In genomic region chr10:44993226-44993921, GRCh38 we compare ENCODE assay signal across 15 cellular contexts. TPM values are rescaled to one million over a fixed set of nuclear protein-coding genes. Genes with fewer than 3 reads are reported as not detected.
DNase-seq lines count a peak whose midpoint lies in the region; ATAC-seq and TF ChIP-seq lines count a peak whose summit lies in the region.
"Had no signal": no experiment of that assay in that cellular context is flagged by ENCODE, and none has a peak within 500 bp of the region (broad histone marks: within the 10 kb centered on the region; RNA-seq: fewer than 3 reads in every experiment).

No MANE protein-coding gene starts in this region.

- H3K4me3 ChIP-seq in GM23248 (no peak overlapping the region), adipocyte (ENCODE audit: low read length) (no peak overlapping the region), lower leg skin (ENCODE audit: low read depth, poor library complexity, severe bottlenecking) (no peak overlapping the region)

- H3K4me1 Mint-ChIP-seq in stimulated activated effector memory CD8-positive, alpha-beta T cell treated with anti-CD3 and anti-CD28 coated beads, Interleukin-12 subunit alpha, Interleukin-12 subunit beta, amount 100 ng/mL, for 72 hours: peaks cover 17% of the 10 kb centered on the region

- H3K79me2 ChIP-seq in GM23248 (ENCODE audit: insufficient read depth): no peaks in the 10 kb centered on the region

- H3K4me1 ChIP-seq in GM23248 (ENCODE audit: insufficient read depth): peaks cover 25% of the 10 kb centered on the region
- peaks cover 72% of the 10 kb centered on the region for H3K4me1 ChIP-seq in adipocyte (ENCODE audit: control insufficient read depth, insufficient read depth, low read length)

- H3K4me2 ChIP-seq in GM23248 (ENCODE audit: unreplicated experiment): peak overlapping the region; percentile 1

- in situ Hi-C loops in GM23248 (cut with MboI): loop anchor here (25.0 kb wide), 1 partner anchor 1331 kb away; no protein-coding TSS in a partner anchor

- H3K9ac ChIP-seq in GM23248 (no peak overlapping the region), adipocyte (ENCODE audit: low read length) (peak overlapping the region; percentile 76)

- H3K9me3 ChIP-seq in GM23248 (ENCODE audit: low read depth): no peaks in the 10 kb centered on the region
- no peaks in the 10 kb centered on the region for H3K9me3 ChIP-seq in adipocyte (ENCODE audit: control insufficient read depth, low read length)

- H2AFZ ChIP-seq in GM23248: no peak overlapping the region

- no peak for TF ChIP-seq POLR2A in lower leg skin (IDR thresholded peaks at IDR 0.05)

- H3K36me3 Mint-ChIP-seq in stimulated activated effector memory CD8-positive, alpha-beta T cell treated with anti-CD3 and anti-CD28 coated beads, Interleukin-12 subunit alpha, Interleukin-12 subunit beta, amount 100 ng/mL, for 72 hours: no peaks in the 10 kb centered on the region
- H3K36me3 Mint-ChIP-seq: activated naive CD4-positive, alpha-beta T cell treated with anti-CD3 and anti-CD28 coated beads, Interleukin-2, amount 10 ng/mL, durations not matched to agents 7 days and 5 days; CD8-positive, alpha-beta T cell had no signal

- DNase-seq in GM23248 (no peak), adipocyte (ENCODE audit: low read depth) (no peak), lower leg skin (ENCODE audit: low spot score in 2 of 2) (peak; percentile 13 to 83)
- DNase-seq in stimulated activated effector memory CD8-positive, alpha-beta T cell treated with anti-CD3 and anti-CD28 coated beads, Interleukin-12 subunit alpha, Interleukin-12 subunit beta, amount 100 ng/mL, for 72 hours (ENCODE audit: low spot score in 2 of 2): peak in 1 of 2 donors; percentile 23
- DNase-seq in stimulated activated CD4-positive, alpha-beta T cell treated with anti-CD3 and anti-CD28 coated beads, Interleukin-4, amount 100 ng/mL, for 24 hours: no peak
- DNase-seq: activated naive CD4-positive, alpha-beta T cell treated with anti-CD3 and anti-CD28 coated beads, Interleukin-2, amount 10 ng/mL, durations not matched to agents 7 days and 5 days; CD8-positive, alpha-beta T cell; cortex of kidney; Kasumi-1; NCI-H2029 treated with DMSO at 0.1 percent for 48 hours; stimulated activated naive CD8-positive, alpha-beta T cell treated with anti-CD3 and anti-CD28 coated beads, Interleukin-15, Interleukin-2, amounts not matched to agents 100 U/mL and 50 U/mL, for 24 hours had no signal

- H3K36me3 ChIP-seq in GM23248 (ENCODE audit: low read depth) (no peaks in the 10 kb centered on the region), adipocyte (ENCODE audit: control insufficient read depth, insufficient read depth, low read length, severe bottlenecking) (peaks cover 53% of the 10 kb centered on the region)

- H3K27me3 ChIP-seq in GM23248 (replicated peaks; ENCODE audit: insufficient read depth): no peaks in the 10 kb centered on the region
- H3K27me3 ChIP-seq in adipocyte (replicated peaks; ENCODE audit: control insufficient read depth, insufficient read depth, low read length): no peaks in the 10 kb centered on the region

- H4K20me1 ChIP-seq in GM23248 (ENCODE audit: insufficient read depth): no peaks in the 10 kb centered on the region

- peak overlapping the region; percentile 75 for H3K27ac Mint-ChIP-seq in stimulated activated effector memory CD8-positive, alpha-beta T cell treated with anti-CD3 and anti-CD28 coated beads, Interleukin-12 subunit alpha, Interleukin-12 subunit beta, amount 100 ng/mL, for 72 hours
- H3K27ac Mint-ChIP-seq: activated naive CD4-positive, alpha-beta T cell treated with anti-CD3 and anti-CD28 coated beads, Interleukin-2, amount 10 ng/mL, durations not matched to agents 7 days and 5 days; CD8-positive, alpha-beta T cell; T-helper 1 cell treated with Interleukin-12 subunit alpha and Interleukin-12 subunit beta and Interleukin-4 antibody, amounts not matched to agents 30 μg/mL and 1 μg/mL, for 36 hours had no signal

- H3K9me2 ChIP-seq in GM23248 (ENCODE audit: insufficient read depth): no peaks in the 10 kb centered on the region

- H3K27ac ChIP-seq in GM23248: no peak overlapping the region

- TF ChIP-seq CTCF in lower leg skin (IDR thresholded peaks at IDR 0.05): no peak

- 94% methylated on average over 14 of the region's 14 CpGs for WGBS in GM23248 (ENCODE audit: low coverage in 1 of 2, low lambda C conversion rate in 2 of 2, missing lambda C conversion rate in 2 of 2), 2 experiments
- 96% methylated on average over 8 to 11 of the region's 14 CpGs for WGBS in lower leg skin, 2 donors

- ATAC-seq in stimulated activated effector memory CD8-positive, alpha-beta T cell treated with anti-CD3 and anti-CD28 coated beads, Interleukin-12 subunit alpha, Interleukin-12 subunit beta, amount 100 ng/mL, for 72 hours: peak; percentile 22
- ATAC-seq in HG03521 (IDR thresholded peaks at IDR 0.05; ENCODE audit: unreplicated experiment) (no peak), HG03025 (IDR thresholded peaks at IDR 0.05; ENCODE audit: low FRiP score, unreplicated experiment) (no peak), GM18502 (IDR thresholded peaks at IDR 0.05; ENCODE audit: poor library complexity, unreplicated experiment) (no peak)
- ATAC-seq: CD8-positive, alpha-beta T cell; stimulated activated naive CD8-positive, alpha-beta T cell treated with anti-CD3 and anti-CD28 coated beads, Interleukin-15, Interleukin-2, amounts not matched to agents 100 U/mL and 50 U/mL, for 24 hours had no signal

- peaks cover 10% of the 10 kb centered on the region for H3F3A ChIP-seq in GM23248 (ENCODE audit: insufficient read depth)

- no peak overlapping the region for H3K4me3 Mint-ChIP-seq in stimulated activated effector memory CD8-positive, alpha-beta T cell treated with anti-CD3 and anti-CD28 coated beads, Interleukin-12 subunit alpha, Interleukin-12 subunit beta, amount 100 ng/mL, for 72 hours
- H3K4me3 Mint-ChIP-seq: activated naive CD4-positive, alpha-beta T cell treated with anti-CD3 and anti-CD28 coated beads, Interleukin-2, amount 10 ng/mL, durations not matched to agents 7 days and 5 days; CD8-positive, alpha-beta T cell; T-helper 1 cell treated with Interleukin-12 subunit alpha and Interleukin-12 subunit beta and Interleukin-4 antibody, amounts not matched to agents 30 μg/mL and 1 μg/mL, for 36 hours had no signal

- intact Hi-C loops in lower leg skin (cut with DNase I; ENCODE audit: low total_unique reads): no loop called here

- no peaks in the 10 kb centered on the region for H3K9me3 Mint-ChIP-seq in stimulated activated effector memory CD8-positive, alpha-beta T cell treated with anti-CD3 and anti-CD28 coated beads, Interleukin-12 subunit alpha, Interleukin-12 subunit beta, amount 100 ng/mL, for 72 hours
- H3K9me3 Mint-ChIP-seq: activated naive CD4-positive, alpha-beta T cell treated with anti-CD3 and anti-CD28 coated beads, Interleukin-2, amount 10 ng/mL, durations not matched to agents 7 days and 5 days; CD8-positive, alpha-beta T cell; T-helper 1 cell treated with Interleukin-12 subunit alpha and Interleukin-12 subunit beta and Interleukin-4 antibody, amounts not matched to agents 30 μg/mL and 1 μg/mL, for 36 hours had no signal

RNA-seq across cellular contexts. Expression of gene ZNF22, which starts 7.3 kb away (rescaled TPM):
- total RNA-seq in GM23248 (2014; rRNA removed; shearing (Covaris generic)): 14.0 and 15.5 TPM in 2 replicates
- 16.7 and 17.3 TPM in 2 replicates for polyA plus RNA-seq in GM23248 (2016; fragmentation: Nextera tagmentation; extraction: Ambion mirVana)
- total RNA-seq in lower leg skin: 10 to 100 TPM in 1 of 4 donors, 1 to 10 TPM in 3; 6.7 to 14.1 (median 9.4) TPM

RNA-seq across cellular contexts. Expression of gene DEPP1, which starts 14.8 kb away (rescaled TPM):
- 7.0 and 10.1 TPM in 2 replicates for total RNA-seq in GM23248 (2014; rRNA removed; shearing (Covaris generic))
- 10.2 and 13.8 TPM in 2 replicates for polyA plus RNA-seq in GM23248 (2016; fragmentation: Nextera tagmentation; extraction: Ambion mirVana)
- 100 to 1,000 TPM in 1 of 4 donors, 10 to 100 TPM in 3; 47.3 to 144 (median 72.7) TPM for total RNA-seq in lower leg skin
- total RNA-seq: CD8-positive, alpha-beta T cell had no signal

RNA-seq across cellular contexts. Expression of gene RASSF4, which starts 33.8 kb away (rescaled TPM):
- total RNA-seq in GM23248 (2014; rRNA removed; shearing (Covaris generic)): 1.0 and 2.1 TPM in 2 replicates
- 2.3 and 2.9 TPM in 2 replicates for polyA plus RNA-seq in GM23248 (2016; fragmentation: Nextera tagmentation; extraction: Ambion mirVana)
- total RNA-seq in lower leg skin: 10 to 100 TPM in 2 of 4 donors, 1 to 10 TPM in 2; 4.4 to 11.0 (median 8.9) TPM

Comparison
In these comparisons a context has a peak if more than half of its experiments do, and no peak if none do; other contexts are left out.
1. DNase-seq: peak in lower leg skin (2 of 2); none in GM23248 (single experiment), adipocyte (single experiment) and stimulated activated CD4-positive, alpha-beta T cell treated with anti-CD3 and anti-CD28 coated beads, Interleukin-4, amount 100 ng/mL, for 24 hours (single experiment).